ENCODE assay signal across 9 cellular contexts in genomic region chr7:155645652-155646051, GRCh38. TPM values are rescaled to one million over a fixed set of nuclear protein-coding genes. Genes with fewer than 3 reads are reported as not detected.
DNase-seq lines count a peak whose midpoint lies in the region; ATAC-seq and TF ChIP-seq lines count a peak whose summit lies in the region.
"Had no signal": no experiment of that assay in that cellular context is flagged by ENCODE, and none has a peak within 500 bp of the region (broad histone marks: within the 10 kb centered on the region; RNA-seq: fewer than 3 reads in every experiment).

No MANE protein-coding gene starts in this region.

- DNase-seq in cardiac muscle cell (ENCODE audit: low read depth in 1 of 2, low spot score in 1 of 2) (no peak), cardiac septum (ENCODE audit: low spot score) (no peak), astrocyte of the spinal cord (ENCODE audit: low read depth, low spot score) (no peak), memory B cell (ENCODE audit: low spot score in 2 of 2) (no peak), uterus (no peak), H4 (ENCODE audit: low spot score) (no peak), NCI-H1092 treated with DMSO at 0.1 percent for 48 hours (lab: John Stamatoyannopoulos, UW) (no peak)
- DNase-seq: GF-D8 had no signal

- H3K36me3 Mint-ChIP-seq in memory B cell = peaks cover 38% of the 10 kb centered on the region

- intact Hi-C loops in cardiac septum (cut with DNase I) (no loop called here), uterus (cut with DNase I; ENCODE audit: low total_unique reads) (no loop called here)

- H3K9me3 ChIP-seq in cardiac muscle cell (ENCODE audit: low read depth) (no peaks in the 10 kb centered on the region), uterus (peaks cover 0 to 12% of the 10 kb centered on the region in 2 donors)

- no peaks in the 10 kb centered on the region for H3K27me3 ChIP-seq in cardiac muscle cell
- no peaks in the 10 kb centered on the region for H3K27me3 ChIP-seq in uterus

- ATAC-seq in memory B cell (ENCODE audit: low read depth) (no peak), HG02588 (IDR thresholded peaks at IDR 0.05; ENCODE audit: unreplicated experiment) (no peak)

- TF ChIP-seq CTCF in cardiac muscle cell (IDR thresholded peaks at IDR 0.05; ENCODE audit: low read depth, low read length) (no peak), astrocyte of the spinal cord (IDR thresholded peaks at IDR 0.05; ENCODE audit: low read depth, low read length) (no peak), uterus (IDR thresholded peaks at IDR 0.05) (no peak)

- H3K4me1 ChIP-seq in cardiac muscle cell (ENCODE audit: low read depth) (peaks cover 11% of the 10 kb centered on the region), uterus (no peaks in the 10 kb centered on the region)

- H3K27me3 Mint-ChIP-seq in memory B cell = no peaks in the 10 kb centered on the region

- TF ChIP-seq POLR2A in uterus (IDR thresholded peaks at IDR 0.05) = no peak

- peak overlapping the region; percentile 96 for H3K27ac Mint-ChIP-seq in memory B cell

- H3K4me3 Mint-ChIP-seq in memory B cell = peak overlapping the region; percentile 92

- H3K36me3 ChIP-seq in cardiac muscle cell (peaks cover 5% of the 10 kb centered on the region), uterus (no peaks in the 10 kb centered on the region)

- peaks cover 33% of the 10 kb centered on the region for H3K4me1 Mint-ChIP-seq in memory B cell

- peaks cover 6% of the 10 kb centered on the region for H3K9me3 Mint-ChIP-seq in memory B cell

- peak overlapping the region; percentile 92 for H3K4me3 ChIP-seq in cardiac muscle cell
- peak overlapping the region; percentile 62 for H3K4me3 ChIP-seq in astrocyte of the spinal cord (ENCODE audit: low read depth, low read length)
- H3K4me3 ChIP-seq in uterus = peak overlapping the region; percentile 78 to 86

- in situ Hi-C loops in astrocyte of the spinal cord (cut with HindIII; ENCODE audit: low sequenced_read_pairs) = no loop called here

- H3K27ac ChIP-seq in cardiac muscle cell (peak overlapping the region; percentile 100), uterus (peak overlapping the region in 1 of 2 donors; percentile 94)

RNA-seq across cellular contexts. Expression of gene RBM33, which starts 1.2 kb away (rescaled TPM):
- total RNA-seq in cardiac muscle cell = 19.6 and 51.1 TPM in 2 replicates
- polyA plus RNA-seq in cardiac muscle cell = 53.5 and 76.3 TPM in 2 replicates
- total RNA-seq in cardiac septum = 41.4 TPM
- 10 to 100 TPM; 20.6 to 85.1 (median 38.4) TPM for total RNA-seq in uterus
- 6.8 and 10.6 TPM in 2 replicates for total RNA-seq in H4 (2014; rRNA removed; shearing (Covaris generic))
